29 cellular contexts compared by ENCODE assay signal in the genomic region with DNA sequence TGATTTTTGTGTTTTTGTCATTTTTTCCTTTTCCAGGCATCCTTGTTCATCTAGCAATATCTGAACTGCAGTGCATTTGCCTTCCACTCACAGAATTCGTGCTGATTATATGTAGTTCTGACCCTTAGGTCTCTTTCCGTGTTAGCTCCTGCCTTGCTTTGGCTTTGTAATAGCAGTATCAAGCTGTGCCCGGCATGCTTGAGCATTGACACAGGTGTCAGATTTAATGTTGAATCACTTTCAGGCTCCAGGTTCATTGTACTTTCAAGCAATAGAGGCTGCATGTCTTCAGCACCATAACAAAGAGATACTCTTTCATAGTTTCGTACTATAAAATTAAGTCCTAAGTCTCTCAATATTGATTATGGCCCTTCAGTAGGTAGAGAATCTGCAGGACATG.
DNase-seq lines count a peak whose midpoint lies in the region; ATAC-seq and TF ChIP-seq lines count a peak whose summit lies in the region.
"Had no signal": no experiment of that assay in that cellular context is flagged by ENCODE, and none has a peak within 500 bp of the region (broad histone marks: within the 10 kb centered on the region; RNA-seq: fewer than 3 reads in every experiment).

No MANE protein-coding gene starts in this region.

- H3K9me3 ChIP-seq in Peyer's patch = no peaks in the 10 kb centered on the region
- H3K9me3 ChIP-seq: esophagus squamous epithelium, gastroesophageal sphincter, mucosa of descending colon, SJCRH30 had no signal

- ATAC-seq in GM23338 (peak; percentile 69), GM19455 (IDR thresholded peaks at IDR 0.05; ENCODE audit: unreplicated experiment) (no peak), HG02642 (IDR thresholded peaks at IDR 0.05; ENCODE audit: poor library complexity, unreplicated experiment) (no peak)
- ATAC-seq: activated T-helper 17 cell treated with anti-CD3 and anti-CD28 coated beads, Interleukin-2, amount 50 U/mL, for 72 hours; gastroesophageal sphincter; mucosa of descending colon; Panc1; stimulated activated effector memory CD8-positive, alpha-beta T cell treated with anti-CD3 and anti-CD28 coated beads, Interleukin-12 subunit alpha, Interleukin-12 subunit beta, amount 100 ng/mL, for 72 hours had no signal

- H3K27me3 Mint-ChIP-seq in GM23338 (ENCODE audit: insufficient read depth, low read depth, poor library complexity) = peaks cover 1% of the 10 kb centered on the region
- H3K27me3 Mint-ChIP-seq: activated naive CD8-positive, alpha-beta T cell treated with anti-CD3 and anti-CD28 coated beads, Interleukin-2, amount 10 ng/mL, durations not matched to agents 7 days and 5 days; activated T-helper 17 cell treated with anti-CD3 and anti-CD28 coated beads, Interleukin-2, amount 50 U/mL, for 72 hours; brain; CD4-positive, CD25-positive, alpha-beta regulatory T cell; progenitor cell of endocrine pancreas had no signal

- H3K4me3 ChIP-seq in GM23338 = no peak overlapping the region
- no peak overlapping the region for H3K4me3 ChIP-seq in Peyer's patch
- H3K4me3 ChIP-seq: esophagus squamous epithelium, gastroesophageal sphincter, mucosa of descending colon, neural progenitor cell, SJCRH30 had no signal

- H3K9me2 ChIP-seq in GM23338 (ENCODE audit: insufficient read depth) = no peaks in the 10 kb centered on the region

- no peak overlapping the region for H2AFZ ChIP-seq in GM23338
- H2AFZ ChIP-seq: neural progenitor cell had no signal

- H3K27ac Mint-ChIP-seq in GM23338 = no peak overlapping the region
- H3K27ac Mint-ChIP-seq: activated naive CD8-positive, alpha-beta T cell treated with anti-CD3 and anti-CD28 coated beads, Interleukin-2, amount 10 ng/mL, durations not matched to agents 7 days and 5 days; activated T-helper 17 cell treated with anti-CD3 and anti-CD28 coated beads, Interleukin-2, amount 50 U/mL, for 72 hours; brain; CD4-positive, CD25-positive, alpha-beta regulatory T cell; HFFc6; neural progenitor cell; progenitor cell of endocrine pancreas; stimulated activated effector memory CD8-positive, alpha-beta T cell treated with anti-CD3 and anti-CD28 coated beads, Interleukin-12 subunit alpha, Interleukin-12 subunit beta, amount 100 ng/mL, for 72 hours had no signal

- H3K4me1 ChIP-seq in GM23338 (ENCODE audit: insufficient read depth) (no peaks in the 10 kb centered on the region), Peyer's patch (no peaks in the 10 kb centered on the region)
- H3K4me1 ChIP-seq: neural progenitor cell, SJCRH30 had no signal

- TF ChIP-seq CTCF in GM23338 (conservative IDR thresholded peaks at IDR 0.05; ENCODE audit: low read depth in 2 of 2) (no peak), Peyer's patch (IDR thresholded peaks at IDR 0.05) (no peak)

- no peaks in the 10 kb centered on the region; the same call in 2 of the 3 replicates for H3K9me3 Mint-ChIP-seq in GM23338
- H3K9me3 Mint-ChIP-seq: activated T-helper 17 cell treated with anti-CD3 and anti-CD28 coated beads, Interleukin-2, amount 50 U/mL, for 72 hours; CD4-positive, CD25-positive, alpha-beta regulatory T cell; HFFc6; neural progenitor cell; stimulated activated effector memory CD8-positive, alpha-beta T cell treated with anti-CD3 and anti-CD28 coated beads, Interleukin-12 subunit alpha, Interleukin-12 subunit beta, amount 100 ng/mL, for 72 hours had no signal

- no peaks in the 10 kb centered on the region for H3K79me2 ChIP-seq in GM23338 (replicated peaks; ENCODE audit: insufficient read depth)

- TF ChIP-seq POLR2A in Peyer's patch (IDR thresholded peaks at IDR 0.05) = no peak

- no peak overlapping the region for H3K27ac ChIP-seq in GM23338 (ENCODE audit: low read depth)
- no peak overlapping the region for H3K27ac ChIP-seq in Peyer's patch
- H3K27ac ChIP-seq: KMS-11, neural progenitor cell, SJCRH30 had no signal

- H3K36me3 ChIP-seq in GM23338 (ENCODE audit: insufficient read depth) = peaks cover 3% of the 10 kb centered on the region; the same call in 1 of the 2 replicates
- H3K36me3 ChIP-seq in Peyer's patch = peaks cover 0 to 64% (median 0%) of the 10 kb centered on the region in 3 donors

- peaks cover 7% of the 10 kb centered on the region for H3K4me1 Mint-ChIP-seq in GM23338
- H3K4me1 Mint-ChIP-seq: activated naive CD8-positive, alpha-beta T cell treated with anti-CD3 and anti-CD28 coated beads, Interleukin-2, amount 10 ng/mL, durations not matched to agents 7 days and 5 days; brain; stimulated activated effector memory CD8-positive, alpha-beta T cell treated with anti-CD3 and anti-CD28 coated beads, Interleukin-12 subunit alpha, Interleukin-12 subunit beta, amount 100 ng/mL, for 72 hours had no signal

- no peaks in the 10 kb centered on the region for H3F3A ChIP-seq in GM23338 (replicated peaks; ENCODE audit: low read depth)

- no peaks in the 10 kb centered on the region for H4K20me1 ChIP-seq in GM23338 (replicated peaks; ENCODE audit: insufficient read depth)

- no peak overlapping the region for H3K4me2 ChIP-seq in GM23338
- H3K4me2 ChIP-seq: KMS-11, neural progenitor cell had no signal

- H3K27me3 ChIP-seq in GM23338 (ENCODE audit: insufficient read depth) = no peaks in the 10 kb centered on the region
- no peaks in the 10 kb centered on the region for H3K27me3 ChIP-seq in Peyer's patch
- H3K27me3 ChIP-seq: esophagus squamous epithelium, gastroesophageal sphincter, neural progenitor cell, SJCRH30 had no signal

- DNase-seq in GM23338 (ENCODE audit: low spot score) (no peak), NCI-H146 treated with DMSO at 0.1 percent for 48 hours (lab: John Stamatoyannopoulos, UW; ENCODE audit: unreplicated experiment) (peak; percentile 96), NCI-H748 (lab: John Stamatoyannopoulos, UW; ENCODE audit: unreplicated experiment) (peak; percentile 75), iPS-NIHi11 (ENCODE audit: low spot score) (peak; percentile 36), Peyer's patch (no peak), DMS79 treated with DMSO at 0.1 percent for 48 hours (lab: John Stamatoyannopoulos, UW) (no peak)
- DNase-seq: activated CD4-positive, alpha-beta T cell treated with anti-CD3 and anti-CD28 coated beads for 48 hours; activated naive CD8-positive, alpha-beta T cell treated with anti-CD3 and anti-CD28 coated beads, Interleukin-2, amount 10 ng/mL, durations not matched to agents 7 days and 5 days; CD4-positive, CD25-positive, alpha-beta regulatory T cell; esophagus squamous epithelium; HFFc6; hypothalamus; mucosa of descending colon; NCI-H2029 treated with DMSO at 0.1 percent for 48 hours; NK-92 treated with Interleukin-12 subunit alpha and Interleukin-12 subunit beta, amount 100 ng/mL, for 24 hours; SJCRH30; small intestine; stimulated activated CD4-positive, alpha-beta T cell treated with anti-CD3 and anti-CD28 coated beads, Interleukin-2, amount 100 ng/mL, for 24 hours; T-helper 1 cell had no signal

- peaks cover 29% of the 10 kb centered on the region for H3K36me3 Mint-ChIP-seq in GM23338 (ENCODE audit: low read depth)

- H3K4me3 Mint-ChIP-seq in GM23338 = no peak overlapping the region
- H3K4me3 Mint-ChIP-seq: activated naive CD8-positive, alpha-beta T cell treated with anti-CD3 and anti-CD28 coated beads, Interleukin-2, amount 10 ng/mL, durations not matched to agents 7 days and 5 days; activated T-helper 17 cell treated with anti-CD3 and anti-CD28 coated beads, Interleukin-2, amount 50 U/mL, for 72 hours; brain; CD4-positive, CD25-positive, alpha-beta regulatory T cell; HFFc6; neural progenitor cell; stimulated activated effector memory CD8-positive, alpha-beta T cell treated with anti-CD3 and anti-CD28 coated beads, Interleukin-12 subunit alpha, Interleukin-12 subunit beta, amount 100 ng/mL, for 72 hours had no signal

TF ChIP-seq in GM23338, 12 proteins besides CTCF, POLR2A, EP300 and RAD21 (continues in another document):
- TF ChIP-seq EZH2 (IDR thresholded peaks at IDR 0.05; ENCODE audit: low read depth, unreplicated experiment) (no peak), ZNF331 (CRISPR knock-in tag; IDR thresholded peaks at IDR 0.05; ENCODE audit: low read depth) (no peak), EZH2phosphoT487 (IDR thresholded peaks at IDR 0.05; ENCODE audit: unreplicated experiment) (no peak), JUNB (IDR thresholded peaks at IDR 0.05; ENCODE audit: unreplicated experiment) (no peak), ETS1 (IDR thresholded peaks at IDR 0.05) (no peak), STAT1 (IDR thresholded peaks at IDR 0.05; ENCODE audit: unreplicated experiment) (no peak), POLR2AphosphoS5 (IDR thresholded peaks at IDR 0.05; ENCODE audit: low read depth) (no peak)

Comparison
In these comparisons a context has a peak if more than half of its experiments do, and no peak if none do; other contexts are left out.
1. DNase-seq: peak in NCI-H146 treated with DMSO at 0.1 percent for 48 hours (single experiment), NCI-H748 (single experiment) and iPS-NIHi11 (single experiment); none in GM23338 (single experiment), Peyer's patch (0 of 3) and DMS79 treated with DMSO at 0.1 percent for 48 hours (single experiment).